22 cellular contexts compared by ENCODE assay signal in the genomic region with DNA sequence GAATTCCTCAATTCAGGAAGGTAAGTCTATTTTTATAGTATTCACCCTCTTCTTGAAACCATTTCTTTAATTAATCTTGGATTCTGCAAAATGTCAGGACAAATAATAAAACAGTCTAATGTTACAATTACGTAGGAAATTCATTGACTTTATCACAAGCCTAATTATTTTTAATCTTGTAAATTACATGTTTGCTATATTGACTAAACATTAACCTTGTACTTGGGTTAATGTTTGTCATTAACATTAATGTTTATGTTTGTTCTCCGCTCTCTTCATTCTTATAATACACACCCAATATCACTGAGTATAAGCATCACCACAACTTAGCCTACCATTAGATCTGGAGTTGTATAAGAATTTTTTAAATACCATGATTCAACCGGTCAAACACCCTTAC. TPM values are rescaled to one million over a fixed set of nuclear protein-coding genes. Genes with fewer than 3 reads are reported as not detected.
A peak's percentile ranks its signal among the peaks of the same experiment; 100 is the strongest.
DNase-seq lines count a peak whose midpoint lies in the region; TF ChIP-seq lines count a peak whose summit lies in the region.
"Had no signal": no experiment of that assay in that cellular context is flagged by ENCODE, and none has a peak within 500 bp of the region (broad histone marks: within the 10 kb centered on the region; RNA-seq: fewer than 3 reads in every experiment).

No MANE protein-coding gene starts in this region.

- BruUV-seq in Calu3 (replicated peaks; lab: Mats Ljungman, UMichigan): no TSS peak

- no peaks in the 10 kb centered on the region for H4K20me1 ChIP-seq in OCI-LY1 (ENCODE audit: insufficient read depth, low read length)
- no peaks in the 10 kb centered on the region for H4K20me1 ChIP-seq in fibroblast of lung (ENCODE audit: control insufficient read depth, extremely low read depth, insufficient read depth, low read length)

- no peaks in the 10 kb centered on the region for H3K27me3 ChIP-seq in OCI-LY1 (ENCODE audit: insufficient read depth, low read length)
- no peaks in the 10 kb centered on the region for H3K27me3 ChIP-seq in fibroblast of lung (ENCODE audit: control insufficient read depth, insufficient read depth, low read length)
- no peaks in the 10 kb centered on the region for H3K27me3 ChIP-seq in skeletal muscle satellite cell (ENCODE audit: control insufficient read depth, insufficient read depth, low read length)
- no peaks in the 10 kb centered on the region for H3K27me3 ChIP-seq in vagina
- H3K27me3 ChIP-seq: breast epithelium, dorsolateral prefrontal cortex, transverse colon had no signal

- peak overlapping the region; percentile 84 for H3K4me3 Mint-ChIP-seq in Calu3 (ENCODE audit: low read depth, unreplicated experiment)
- H3K4me3 Mint-ChIP-seq: stimulated activated naive B cell treated with anti-CD40 and anti-IgM and Interleukin-4, amounts not matched to agents 10 μg/mL and 1 μg/mL and 100 μg/mL, for 72 hours had no signal

- H3K4me3 ChIP-seq in OCI-LY1 (ENCODE audit: low read depth, low read length, poor library complexity, severe bottlenecking) (peak overlapping the region; percentile 77), fibroblast of lung (replicated peaks in 1 of 4; ENCODE audit: control extremely low read depth in 1 of 4, insufficient read depth in 1 of 4, low read depth in 3 of 4, low read length in 4 of 4) (peak overlapping the region in 1 of 4 experiments; percentile 63), skeletal muscle satellite cell (ENCODE audit: low read length) (no peak overlapping the region), vagina (no peak overlapping the region)
- H3K4me3 ChIP-seq: transverse colon had no signal

- peaks cover 27% of the 10 kb centered on the region for H3K4me1 Mint-ChIP-seq in Calu3 (ENCODE audit: low read depth, unreplicated experiment)

- H3K27ac ChIP-seq in OCI-LY1 (ENCODE audit: low read depth, low read length, poor library complexity, severe bottlenecking) (peak overlapping the region; percentile 59), fibroblast of lung (ENCODE audit: insufficient read depth, low read length) (no peak overlapping the region), vagina (no peak overlapping the region)
- H3K27ac ChIP-seq: breast epithelium, dorsolateral prefrontal cortex, HL-60, KMS-11, transverse colon had no signal

- H3K36me3 ChIP-seq in OCI-LY1 (ENCODE audit: insufficient read depth, low read length) (no peaks in the 10 kb centered on the region), fibroblast of lung (ENCODE audit: control insufficient read depth, insufficient read depth, low read length) (no peaks in the 10 kb centered on the region), skeletal muscle satellite cell (ENCODE audit: insufficient read depth, low read length) (no peaks in the 10 kb centered on the region), vagina (no peaks in the 10 kb centered on the region)
- H3K36me3 ChIP-seq: breast epithelium, transverse colon had no signal

- H3K9me3 ChIP-seq in OCI-LY1 (ENCODE audit: low read length) (no peaks in the 10 kb centered on the region), fibroblast of lung (ENCODE audit: control insufficient read depth, insufficient read depth, low read depth, low read length) (no peaks in the 10 kb centered on the region), skeletal muscle satellite cell (replicated peaks; ENCODE audit: low read length) (no peaks in the 10 kb centered on the region), vagina (no peaks in the 10 kb centered on the region)
- H3K9me3 ChIP-seq: transverse colon had no signal

- H3K9ac ChIP-seq in OCI-LY1 (ENCODE audit: low read length): no peak overlapping the region
- H3K9ac ChIP-seq in fibroblast of lung (ENCODE audit: insufficient read depth, low read length): no peak overlapping the region
- H3K9ac ChIP-seq in skeletal muscle satellite cell (ENCODE audit: low read depth, low read length): no peak overlapping the region
- H3K9ac ChIP-seq: KMS-11 had no signal

- 0 out of 2 replicates have a peak, but pooled peaks cover 2% of the 10 kb centered on the region for H3F3A ChIP-seq in OCI-LY1 (ENCODE audit: insufficient read depth, low read length)

- H3K4me2 ChIP-seq in OCI-LY1 (ENCODE audit: low read length) (peak overlapping the region; percentile 68; the same call in 1 of the 2 replicates), fibroblast of lung (ENCODE audit: extremely low read depth, insufficient read depth, low read length) (peak overlapping the region; percentile 36), skeletal muscle satellite cell (ENCODE audit: low read length) (peak overlapping the region; percentile 86)

- H3K9me2 ChIP-seq in OCI-LY1 (ENCODE audit: low read depth, low read length): no peaks in the 10 kb centered on the region

- peak overlapping the region; percentile 36 for H3K27ac Mint-ChIP-seq in Calu3 (ENCODE audit: unreplicated experiment)
- H3K27ac Mint-ChIP-seq: CD4-positive, CD25-positive, alpha-beta regulatory T cell; stimulated activated naive B cell treated with anti-CD40 and anti-IgM and Interleukin-4, amounts not matched to agents 10 μg/mL and 1 μg/mL and 100 μg/mL, for 72 hours had no signal

- H3K36me3 Mint-ChIP-seq in Calu3 (ENCODE audit: insufficient read depth, unreplicated experiment): peaks cover 17% of the 10 kb centered on the region
- H3K36me3 Mint-ChIP-seq: CD4-positive, CD25-positive, alpha-beta regulatory T cell had no signal

- intact Hi-C loops in Calu3 (cut with micrococcal nuclease; ENCODE audit: unreplicated experiment): loop anchor here (5.0 kb wide), 1 partner anchor 59 kb away; no protein-coding TSS in a partner anchor
- intact Hi-C loops in vagina (cut with DNase I): no loop called here

- H3K79me2 ChIP-seq in OCI-LY1 (ENCODE audit: insufficient read depth, low read length) (peaks cover 30% of the 10 kb centered on the region), fibroblast of lung (ENCODE audit: control insufficient read depth, insufficient read depth, low read length) (peaks cover 48% of the 10 kb centered on the region)

- H3K4me1 ChIP-seq in OCI-LY1 (ENCODE audit: insufficient read depth, low read length, severe bottlenecking) (peaks cover 66% of the 10 kb centered on the region), fibroblast of lung (ENCODE audit: control insufficient read depth, extremely low read depth, insufficient read depth, low read length) (peaks cover 3% of the 10 kb centered on the region), skeletal muscle satellite cell (ENCODE audit: control insufficient read depth, insufficient read depth, low read length) (peaks cover 31% of the 10 kb centered on the region), vagina (peaks cover 20% of the 10 kb centered on the region)
- H3K4me1 ChIP-seq: breast epithelium had no signal

- H2AFZ ChIP-seq in OCI-LY1 (ENCODE audit: low read length): no peak overlapping the region
- no peak overlapping the region for H2AFZ ChIP-seq in fibroblast of lung (ENCODE audit: low read length)

- TF ChIP-seq CTCF in Calu3 (IDR thresholded peaks at IDR 0.05; ENCODE audit: unreplicated experiment) (no peak), OCI-LY1 (IDR thresholded peaks at IDR 0.05; ENCODE audit: low read length) (no peak), fibroblast of lung (conservative IDR thresholded peaks at IDR 0.05 in 1 of 2, IDR thresholded peaks at IDR 0.05 in 1 of 2; ENCODE audit: low read depth in 1 of 2, low read length in 2 of 2) (no peak), vagina (IDR thresholded peaks at IDR 0.05) (no peak)

- H3K27me3 Mint-ChIP-seq in Calu3 (ENCODE audit: unreplicated experiment): no peaks in the 10 kb centered on the region
- H3K27me3 Mint-ChIP-seq: CD4-positive, CD25-positive, alpha-beta regulatory T cell; stimulated activated naive B cell treated with anti-CD40 and anti-IgM and Interleukin-4, amounts not matched to agents 10 μg/mL and 1 μg/mL and 100 μg/mL, for 72 hours had no signal

- TF ChIP-seq POLR2A in vagina (IDR thresholded peaks at IDR 0.05): no peak

- CTCF ChIA-PET in Calu3 (lab: Charles Lee): no interaction called here

- H3K9me3 Mint-ChIP-seq in Calu3 (ENCODE audit: low read depth, unreplicated experiment): no peaks in the 10 kb centered on the region
- H3K9me3 Mint-ChIP-seq: CD4-positive, CD25-positive, alpha-beta regulatory T cell had no signal

- DNase-seq in Calu3 (no peak), fibroblast of lung (ENCODE audit: low read depth in 2 of 2) (peak in 1 of 2 donors; percentile 5), EL (no peak), vagina (ENCODE audit: extremely low spot score in 2 of 2) (no peak), SW480 (ENCODE audit: low spot score) (no peak)
- DNase-seq: activated CD4-positive, CD25-positive, alpha-beta regulatory T cell treated with anti-CD3 and anti-CD28 coated beads, Interleukin-2, amount 50 U/mL, for 72 hours; activated naive CD4-positive, alpha-beta T cell treated with Interleukin-2 at 50 U/mL for 16 hours; CD4-positive, CD25-positive, alpha-beta regulatory T cell; dorsolateral prefrontal cortex; hypothalamus; NCI-H1417 treated with DMSO at 0.1 percent for 48 hours; NCI-H2227 treated with DMSO at 0.1 percent for 48 hours; occipital lobe; SHP77; stimulated activated naive B cell treated with anti-CD40 and anti-IgM and Interleukin-4, amounts not matched to agents 10 μg/mL and 1 μg/mL and 100 μg/mL, for 72 hours; T-helper 9 cell; transverse colon had no signal

RNA-seq across cellular contexts. Expression of a gene that starts 2.8 kb away (rescaled TPM):
- total RNA-seq in Calu3 (2022) (20.2 and 20.9 TPM in 2 replicates), fibroblast of lung (16.2 and 28.6 TPM in 2 replicates), vagina (8.1 TPM)
- 35.8 and 45.4 TPM in 2 replicates for polyA plus RNA-seq in fibroblast of lung
- 28.0 and 29.9 TPM in 2 replicates for polyA plus RNA-seq in fibroblast of lung (2012)
- 3.4 and 3.5 TPM in 2 replicates for polyA minus RNA-seq in fibroblast of lung (ENCODE audit: low replicate concordance)
- 20.0 and 20.3 TPM in 2 replicates for total RNA-seq in skeletal muscle satellite cell (2012; rRNA removed)

RNA-seq across cellular contexts. Expression of a gene that starts 27.5 kb away (rescaled TPM):
- 71.8 and 76.7 TPM in 2 replicates for total RNA-seq in Calu3 (2022)
- 19.2 and 20.8 TPM in 2 replicates for total RNA-seq in fibroblast of lung
- polyA plus RNA-seq in fibroblast of lung: 32.8 and 34.9 TPM in 2 replicates
- 38.2 and 48.1 TPM in 2 replicates for polyA plus RNA-seq in fibroblast of lung (2012)
- polyA minus RNA-seq in fibroblast of lung (ENCODE audit: low replicate concordance): 2.0 and 10.4 TPM in 2 replicates
- total RNA-seq in skeletal muscle satellite cell (2012; rRNA removed): 27.5 and 33.0 TPM in 2 replicates
- 23.6 TPM for total RNA-seq in vagina

Comparison
In these comparisons a context has a peak if more than half of its experiments do, and no peak if none do; other contexts are left out.
1. H3K4me2 ChIP-seq: peak in every context shown above with its lines; median percentile 86 in skeletal muscle satellite cell; 68 in OCI-LY1; 36 in fibroblast of lung.